Comparison of ENCODE assay signal across 21 cellular contexts in the genomic region with DNA sequence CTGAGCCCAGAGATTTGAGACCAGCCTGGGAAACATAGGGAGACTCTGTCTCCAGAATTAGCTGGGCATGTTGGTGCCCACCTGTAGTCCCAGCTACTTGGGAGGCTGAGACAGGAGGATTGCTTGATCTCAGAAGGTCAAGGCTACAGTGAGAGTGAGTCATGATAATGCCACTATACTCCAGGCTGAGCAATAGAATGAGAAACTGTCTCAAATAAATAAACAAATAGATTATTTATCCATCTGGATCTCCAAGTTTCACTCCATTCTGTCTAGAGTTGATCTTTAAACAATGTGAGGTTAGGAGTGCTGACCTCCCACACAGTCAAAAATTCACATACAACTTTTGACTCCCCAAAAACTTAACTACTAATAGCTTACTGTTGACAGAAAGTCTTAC.
"Had no signal": no experiment of that assay in that cellular context is flagged by ENCODE, and none has a peak within 500 bp of the region (broad histone marks: within the 10 kb centered on the region; RNA-seq: fewer than 3 reads in every experiment).

No MANE protein-coding gene starts in this region.

- H3K9me3 ChIP-seq: esophagus muscularis mucosa, gastroesophageal sphincter, heart left ventricle, lower lobe of right lung had no signal

- H3K27ac ChIP-seq: coronary artery, dorsolateral prefrontal cortex, esophagus muscularis mucosa, foreskin keratinocyte, gastroesophageal sphincter, heart left ventricle, hepatocyte, lower lobe of right lung had no signal

- DNase-seq: dermis blood vessel endothelial cell; dorsolateral prefrontal cortex; effector CD4-positive, alpha-beta T cell; effector memory CD4-positive, alpha-beta T cell; foreskin keratinocyte; heart left ventricle; hypothalamus; immature natural killer cell; islet precursor cell; kidney; kidney glomerular epithelial cell; left colon; left ventricle myocardium superior; lower lobe of right lung; mesenchymal stem cell; midbrain; naive thymus-derived CD4-positive, alpha-beta T cell had no signal

- H3K4me1 ChIP-seq: lower lobe of right lung had no signal

- H3K27me3 ChIP-seq: esophagus muscularis mucosa, foreskin keratinocyte, gastroesophageal sphincter, heart left ventricle, hepatocyte had no signal

- ATAC-seq: foreskin keratinocyte; gastroesophageal sphincter; heart left ventricle; left colon; left ventricle myocardium superior; lower lobe of right lung; naive thymus-derived CD4-positive, alpha-beta T cell had no signal

- H3K4me3 ChIP-seq: coronary artery, dorsolateral prefrontal cortex, esophagus muscularis mucosa, gastroesophageal sphincter, heart left ventricle, hepatocyte, lower lobe of right lung had no signal

- H3K36me3 ChIP-seq: esophagus muscularis mucosa, gastroesophageal sphincter, heart left ventricle, lower lobe of right lung had no signal
